9 cellular contexts compared by ENCODE assay signal in genomic region chr11:46513934-46514342, GRCh38.
DNase-seq lines count a peak whose midpoint lies in the region; ATAC-seq and TF ChIP-seq lines count a peak whose summit lies in the region.
"Had no signal": no experiment of that assay in that cellular context is flagged by ENCODE, and none has a peak within 500 bp of the region (broad histone marks: within the 10 kb centered on the region; RNA-seq: fewer than 3 reads in every experiment).

No MANE protein-coding gene starts in this region.

- H3K4me3 ChIP-seq in testis (no peak overlapping the region), esophagus squamous epithelium (no peak overlapping the region)

- TF ChIP-seq POLR2A in testis (IDR thresholded peaks at IDR 0.05): no peak
- no peak for TF ChIP-seq POLR2A in esophagus squamous epithelium (IDR thresholded peaks at IDR 0.05)

- peak overlapping the region; percentile 78 for H3K27ac ChIP-seq in VCaP
- no peak overlapping the region for H3K27ac ChIP-seq in testis
- peak overlapping the region in 1 of 4 donors; percentile 16 for H3K27ac ChIP-seq in esophagus squamous epithelium

- DNase-seq in NCI-H748 (lab: John Stamatoyannopoulos, UW; ENCODE audit: unreplicated experiment) (peak; percentile 17), NCI-H748 treated with DMSO at 0.1 percent for 48 hours (lab: John Stamatoyannopoulos, UW) (no peak), left ventricle myocardium superior (peak; percentile 59), testis (peak; percentile 46), GM10266 (ENCODE audit: extremely low spot score) (no peak), esophagus squamous epithelium (lab: John Stamatoyannopoulos, UW) (no peak)
- DNase-seq: ACHN had no signal

- WGBS in testis, 2 donors: 44 to 45% methylated on average over 3 of the region's 3 CpGs
- 24 to 40% methylated on average over 3 of the region's 3 CpGs for whole genome bisulfite sequencing in esophagus squamous epithelium, 2 donors

- TF ChIP-seq CTCF in VCaP (conservative IDR thresholded peaks at IDR 0.05): no peak
- no peak for TF ChIP-seq CTCF in testis (IDR thresholded peaks at IDR 0.05)
- TF ChIP-seq CTCF in GM10266 (IDR thresholded peaks at IDR 0.05; ENCODE audit: control insufficient read depth, insufficient read depth, low read depth, missing control alignments): no peak
- no peak for TF ChIP-seq CTCF in esophagus squamous epithelium (IDR thresholded peaks at IDR 0.05)

- H3K27me3 ChIP-seq in testis: no peaks in the 10 kb centered on the region
- H3K27me3 ChIP-seq in esophagus squamous epithelium: no peaks in the 10 kb centered on the region

- ATAC-seq in left ventricle myocardium superior (peak; percentile 77), HG02885 (IDR thresholded peaks at IDR 0.05; ENCODE audit: poor library complexity, unreplicated experiment) (no peak)

- intact Hi-C loops in left ventricle myocardium superior (cut with micrococcal nuclease) (no loop called here), testis (cut with DNase I; ENCODE audit: low total_unique reads) (no loop called here), esophagus squamous epithelium (cut with DNase I) (no loop called here)

- peaks cover 4% of the 10 kb centered on the region for H3K4me1 ChIP-seq in testis
- H3K4me1 ChIP-seq in esophagus squamous epithelium: peaks cover 0 to 24% (median 0%) of the 10 kb centered on the region in 3 donors

- H3K36me3 ChIP-seq in testis (ENCODE audit: low read depth, missing control alignments) (no peaks in the 10 kb centered on the region), esophagus squamous epithelium (peaks cover 0 to 26% (median 0%) of the 10 kb centered on the region in 3 donors)

- H3K9me3 ChIP-seq in testis: no peaks in the 10 kb centered on the region
- no peaks in the 10 kb centered on the region for H3K9me3 ChIP-seq in esophagus squamous epithelium

Comparison
In these comparisons a context has a peak if more than half of its experiments do, and no peak if none do; other contexts are left out.
1. DNase-seq: peak in NCI-H748 (single experiment), left ventricle myocardium superior (single experiment) and testis (single experiment); none in NCI-H748 treated with DMSO at 0.1 percent for 48 hours (single experiment), GM10266 (single experiment) and esophagus squamous epithelium (single experiment).